8 cellular contexts compared by ENCODE assay signal in genomic region chr1:211698161-211699026, GRCh38. TPM values are rescaled to one million over a fixed set of nuclear protein-coding genes. Genes with fewer than 3 reads are reported as not detected.
A peak's percentile ranks its signal among the peaks of the same experiment; 100 is the strongest.
DNase-seq lines count a peak whose midpoint lies in the region; ATAC-seq, FAIRE-seq and TF ChIP-seq lines count a peak whose summit lies in the region.

No MANE protein-coding gene starts in this region.

- peak overlapping the region; percentile 76 for H3K27ac ChIP-seq in caudate nucleus (ENCODE audit: low read depth, low read length)
- no peak overlapping the region for H3K27ac ChIP-seq in kidney (ENCODE audit: low read depth in 2 of 2, low read length in 2 of 2)

- H3K4me3 ChIP-seq in kidney (ENCODE audit: low read length in 2 of 2): peak overlapping the region; percentile 25 to 28

- peak; percentile 95 for TF ChIP-seq CTCF in kidney (IDR thresholded peaks at IDR 0.05; ENCODE audit: borderline replicate concordance, extremely low read depth, insufficient read depth)

- H3K9ac ChIP-seq in kidney (ENCODE audit: low read length in 2 of 2): peak overlapping the region in 1 of 2 donors; percentile 26

- H3K4me1 ChIP-seq in kidney (ENCODE audit: control insufficient read depth in 1 of 2, insufficient read depth in 1 of 2, low read depth in 1 of 2, low read length in 2 of 2): peaks cover 2 to 4% of the 10 kb centered on the region in 2 donors

- DNase-seq in NCI-H2081 treated with DMSO at 0.1 percent for 48 hours (lab: John Stamatoyannopoulos, UW): peak; percentile 24
- peak; percentile 48 for DNase-seq in activated CD4-positive, CD25-positive, alpha-beta regulatory T cell treated with anti-CD3 and anti-CD28 coated beads, Interleukin-2, amount 50 U/mL, for 16 hours (ENCODE audit: low read depth, low spot score)
- peak in 59 of 61 donors; percentile 11 to 88 (median 69) for DNase-seq in caudate nucleus (lab: John Stamatoyannopoulos, UW)
- DNase-seq in kidney: peak; percentile 86
- peak; percentile 66 to 72 for DNase-seq in stimulated activated CD4-positive, alpha-beta T cell treated with anti-CD3 and anti-CD28 coated beads, Interleukin-1b, Interleukin-23, amount 100 ng/mL, for 4 hours (ENCODE audit: low read depth in 2 of 2)
- no peak for DNase-seq in NK-92 treated with Interleukin-12 subunit alpha and Interleukin-12 subunit beta, amount 100 ng/mL, for 24 hours (lab: John Stamatoyannopoulos, UW)

- no peaks in the 10 kb centered on the region for H3K36me3 ChIP-seq in kidney (ENCODE audit: control insufficient read depth in 1 of 2, insufficient read depth in 2 of 2, low read length in 2 of 2)

- H3K9me3 ChIP-seq in kidney (ENCODE audit: control insufficient read depth in 1 of 2, low read length in 2 of 2): no peaks in the 10 kb centered on the region

- no peak for FAIRE-seq in kidney (lab: Jason Lieb, UNC)

- TF ChIP-seq POLR2A in GM18505 (IDR thresholded peaks at IDR 0.05; ENCODE audit: borderline replicate concordance, extremely low read depth, insufficient read depth, insufficient read length): no peak

- ATAC-seq in GM18505 (IDR thresholded peaks at IDR 0.05; ENCODE audit: unreplicated experiment) (peak; percentile 65), HG02884 (IDR thresholded peaks at IDR 0.05; ENCODE audit: unreplicated experiment) (peak; percentile 44)

- intact Hi-C loops in kidney (cut with DNase I): no loop called here

RNA-seq across cellular contexts. Expression of gene NEK2, which starts 23.0 kb away (rescaled TPM):
- 0.35 TPM for total RNA-seq in kidney
- polyA plus RNA-seq in kidney (ENCODE audit: insufficient read depth, low read depth, low replicate concordance): not detected
